ENCODE assay signal across 9 cellular contexts in genomic region chr1:54791880-54792522, GRCh38. TPM values are rescaled to one million over a fixed set of nuclear protein-coding genes. Genes with fewer than 3 reads are reported as not detected.
DNase-seq lines count a peak whose midpoint lies in the region; ATAC-seq lines count a peak whose summit lies in the region.
"Had no signal": no experiment of that assay in that cellular context is flagged by ENCODE, and none has a peak within 500 bp of the region (broad histone marks: within the 10 kb centered on the region; RNA-seq: fewer than 3 reads in every experiment).

No MANE protein-coding gene starts in this region.

- no peak for ATAC-seq in HG03175 (IDR thresholded peaks at IDR 0.05; ENCODE audit: unreplicated experiment)

- H4K8ac ChIP-seq in mesendoderm (ENCODE audit: low read depth, low read length), result no peak overlapping the region

- no peak overlapping the region for H2BK5ac ChIP-seq in mesendoderm (ENCODE audit: low read length)

- no peaks in the 10 kb centered on the region for H3K9me3 Mint-ChIP-seq in activated naive CD4-positive, alpha-beta T cell treated with anti-CD3 and anti-CD28 coated beads for 36 hours
- peaks cover 0 to 3% (median 0%) of the 10 kb centered on the region in 5 donors for H3K9me3 Mint-ChIP-seq in CD8-positive, alpha-beta memory T cell
- H3K9me3 Mint-ChIP-seq: activated naive CD4-positive, alpha-beta T cell treated with anti-CD3 and anti-CD28 coated beads, Interleukin-2, amount 50 U/mL, for 72 hours had no signal

- no peaks in the 10 kb centered on the region for H3K27me3 ChIP-seq in mesendoderm (ENCODE audit: insufficient read depth, low read length, poor library complexity)
- no peaks in the 10 kb centered on the region for H3K27me3 ChIP-seq in CD8-positive, alpha-beta memory T cell (ENCODE audit: insufficient read depth, low read length, poor library complexity, severe bottlenecking)

- peak overlapping the region; percentile 53 for H3K27ac Mint-ChIP-seq in activated naive CD4-positive, alpha-beta T cell treated with anti-CD3 and anti-CD28 coated beads for 36 hours
- H3K27ac Mint-ChIP-seq in CD8-positive, alpha-beta memory T cell, result peak overlapping the region in 4 of 8 donors; percentile 27 to 79 (median 45)
- H3K27ac Mint-ChIP-seq: activated naive CD4-positive, alpha-beta T cell treated with anti-CD3 and anti-CD28 coated beads, Interleukin-2, amount 50 U/mL, for 72 hours had no signal

- no peak overlapping the region for H4K5ac ChIP-seq in mesendoderm (ENCODE audit: low read length)

- no peak overlapping the region for H2BK15ac ChIP-seq in mesendoderm (replicated peaks; ENCODE audit: low read depth)

- no peaks in the 10 kb centered on the region for H3K79me2 ChIP-seq in mesendoderm (ENCODE audit: control insufficient read depth, insufficient read depth, low read length)

- WGBS in mesendoderm (ENCODE audit: extremely low coverage, insufficient coverage, low lambda C conversion rate), result no CpG with 5 or more reads among the region's 13 CpGs

- H3K23ac ChIP-seq in mesendoderm (ENCODE audit: low read length), result no peak overlapping the region

- H3K4me1 ChIP-seq in mesendoderm (ENCODE audit: control insufficient read depth, low read depth, low read length), result peaks cover 4% of the 10 kb centered on the region
- H3K4me1 ChIP-seq in CD8-positive, alpha-beta memory T cell (ENCODE audit: insufficient read depth, low read length), result no peaks in the 10 kb centered on the region

- H3K56ac ChIP-seq in mesendoderm (ENCODE audit: low read length), result no peak overlapping the region

- H3K4me1 Mint-ChIP-seq in activated naive CD4-positive, alpha-beta T cell treated with anti-CD3 and anti-CD28 coated beads for 36 hours (ENCODE audit: low read depth), result peaks cover 22% of the 10 kb centered on the region
- H3K4me1 Mint-ChIP-seq in CD8-positive, alpha-beta memory T cell, result peaks cover 25 to 34% (median 28%) of the 10 kb centered on the region in 3 donors

- no peak overlapping the region for H3K4me3 ChIP-seq in mesendoderm (ENCODE audit: low read length)
- H3K4me3 ChIP-seq in CD8-positive, alpha-beta memory T cell (ENCODE audit: low read length), result no peak overlapping the region

- intact Hi-C loops in activated naive CD4-positive, alpha-beta T cell treated with anti-CD3 and anti-CD28 coated beads for 36 hours (cut with micrococcal nuclease), result loop anchor here (1.0 to 10.0 kb wide), 2 partner anchors 120 to 667 kb away; no protein-coding TSS in a partner anchor

- no peak overlapping the region for H3K4me2 ChIP-seq in mesendoderm (ENCODE audit: low read length)

- H3K27me3 Mint-ChIP-seq in activated naive CD4-positive, alpha-beta T cell treated with anti-CD3 and anti-CD28 coated beads for 36 hours (ENCODE audit: low read depth), result no peaks in the 10 kb centered on the region
- H3K27me3 Mint-ChIP-seq in CD8-positive, alpha-beta memory T cell, result no peaks in the 10 kb centered on the region

- no peaks in the 10 kb centered on the region for H3K79me1 ChIP-seq in mesendoderm (ENCODE audit: low read length)

- no peaks in the 10 kb centered on the region for H3K36me3 ChIP-seq in mesendoderm (ENCODE audit: control insufficient read depth, insufficient read depth, low read length)
- H3K36me3 ChIP-seq in CD8-positive, alpha-beta memory T cell (ENCODE audit: insufficient read depth, low read length), result peaks cover 7% of the 10 kb centered on the region

- no peak overlapping the region for H3K9ac ChIP-seq in mesendoderm (ENCODE audit: low read length)

- POLR2A ChIA-PET in CD8-positive, alpha-beta memory T cell (lab: Charles Lee), result no interaction called here

- no peak overlapping the region for H3K4me3 Mint-ChIP-seq in activated naive CD4-positive, alpha-beta T cell treated with anti-CD3 and anti-CD28 coated beads for 36 hours
- no peak overlapping the region for H3K4me3 Mint-ChIP-seq in CD8-positive, alpha-beta memory T cell

- no peak overlapping the region for H3K18ac ChIP-seq in mesendoderm (ENCODE audit: low read length)

- H3K4ac ChIP-seq in mesendoderm (ENCODE audit: low read depth, low read length), result no peak overlapping the region

- CTCF ChIA-PET in activated naive CD4-positive, alpha-beta T cell treated with anti-CD3 and anti-CD28 coated beads for 36 hours (lab: Charles Lee), result interaction anchor here (0.6 to 4.5 kb wide), 21 partner anchors 9 to 665 kb away, joined by 3 to 45 read pairs (median 5); partner anchors contain the start of gene TTC22
- CTCF ChIA-PET in CD8-positive, alpha-beta memory T cell (lab: Charles Lee), result interaction anchor here (0.7 to 4.7 kb wide), 2 partner anchors 8 to 891 kb away, joined by 3 to 30 read pairs; partner anchors contain the start of gene TTC22

- peak; percentile 38 for DNase-seq in NK-92 treated with Interleukin-12 subunit alpha and Interleukin-12 subunit beta, amount 100 ng/mL, for 24 hours (lab: John Stamatoyannopoulos, UW)
- DNase-seq in NK-92 (lab: John Stamatoyannopoulos, UW; ENCODE audit: unreplicated experiment) (no peak), NCI-H526 (lab: John Stamatoyannopoulos, UW) (peak; percentile 75 to 90), mesendoderm (peak; percentile 76), A172 (ENCODE audit: low spot score) (no peak)
- peak; percentile 81 for DNase-seq in activated naive CD4-positive, alpha-beta T cell treated with anti-CD3 and anti-CD28 coated beads for 36 hours
- DNase-seq in CD8-positive, alpha-beta memory T cell, result no peak

- H3K36me3 Mint-ChIP-seq in activated naive CD4-positive, alpha-beta T cell treated with anti-CD3 and anti-CD28 coated beads for 36 hours (ENCODE audit: low read depth), result peaks cover 2% of the 10 kb centered on the region
- peaks cover 6 to 84% (median 16%) of the 10 kb centered on the region in 3 donors for H3K36me3 Mint-ChIP-seq in CD8-positive, alpha-beta memory T cell

- no peak overlapping the region for H2BK120ac ChIP-seq in mesendoderm (ENCODE audit: low read depth, low read length)

- no peak overlapping the region for H2AK5ac ChIP-seq in mesendoderm (ENCODE audit: low read length)

- no peak overlapping the region for H3K27ac ChIP-seq in mesendoderm (ENCODE audit: low read depth, low read length)
- no peak overlapping the region for H3K27ac ChIP-seq in CD8-positive, alpha-beta memory T cell (ENCODE audit: low read depth, low read length)

- no peaks in the 10 kb centered on the region for H3K9me3 ChIP-seq in CD8-positive, alpha-beta memory T cell (ENCODE audit: low read length)

RNA-seq across cellular contexts. Expression of gene TTC22, which starts 9.1 kb away (rescaled TPM):
- total RNA-seq in activated naive CD4-positive, alpha-beta T cell treated with anti-CD3 and anti-CD28 coated beads for 36 hours, result 1 to 10 TPM; 6.9 to 8.6 TPM
- polyA plus RNA-seq in mesendoderm (2013, experiment 1 of 2), result 0.31 TPM
- 0.46 TPM for polyA plus RNA-seq in mesendoderm (2013, experiment 2 of 2)
- total RNA-seq in CD8-positive, alpha-beta memory T cell, result 1 to 10 TPM; 2.8 to 2.9 TPM
- 5.6 TPM for polyA plus RNA-seq in CD8-positive, alpha-beta memory T cell
- not detected in 2 replicates for total RNA-seq in A172 (2014; rRNA removed; shearing (Covaris generic))

RNA-seq across cellular contexts. Expression of gene PARS2, which starts 27.7 kb away (rescaled TPM):
- 1 to 10 TPM; 3.0 to 3.1 TPM for total RNA-seq in activated naive CD4-positive, alpha-beta T cell treated with anti-CD3 and anti-CD28 coated beads for 36 hours
- 3.3 TPM for polyA plus RNA-seq in mesendoderm (2013, experiment 1 of 2)
- polyA plus RNA-seq in mesendoderm (2013, experiment 2 of 2), result 3.5 TPM
- 1 to 10 TPM; 7.9 to 8.2 TPM for total RNA-seq in CD8-positive, alpha-beta memory T cell
- polyA plus RNA-seq in CD8-positive, alpha-beta memory T cell, result 3.2 TPM
- 4.1 and 6.7 TPM in 2 replicates for total RNA-seq in A172 (2014; rRNA removed; shearing (Covaris generic))

Comparison
In these comparisons a context has a peak if more than half of its experiments do, and no peak if none do; other contexts are left out.
1. DNase-seq: peak in NK-92 treated with Interleukin-12 subunit alpha and Interleukin-12 subunit beta, amount 100 ng/mL, for 24 hours (single experiment), NCI-H526 (2 of 2), activated naive CD4-positive, alpha-beta T cell treated with anti-CD3 and anti-CD28 coated beads for 36 hours (single experiment) and mesendoderm (single experiment); none in NK-92 (single experiment), CD8-positive, alpha-beta memory T cell (0 of 5) and A172 (single experiment).